Comparison of ENCODE assay signal across 17 cellular contexts in genomic region chr19:48454150-48454730, GRCh38. TPM values are rescaled to one million over a fixed set of nuclear protein-coding genes. Genes with fewer than 3 reads are reported as not detected.
DNase-seq lines count a peak whose midpoint lies in the region; ATAC-seq and TF ChIP-seq lines count a peak whose summit lies in the region.
"Had no signal": no experiment of that assay in that cellular context is flagged by ENCODE, and none has a peak within 500 bp of the region (broad histone marks: within the 10 kb centered on the region; RNA-seq: fewer than 3 reads in every experiment).

No MANE protein-coding gene starts in this region.

- no peaks in the 10 kb centered on the region for H3K4me1 ChIP-seq in Caco-2

- peak overlapping the region; percentile 32 for H3K27ac Mint-ChIP-seq in Caco-2 (ENCODE audit: unreplicated experiment)
- H3K27ac Mint-ChIP-seq: CD8-positive, alpha-beta T cell had no signal

- H3K4me3 ChIP-seq in Caco-2 (ENCODE audit: low read depth, low read length) = no peak overlapping the region
- H3K4me3 ChIP-seq: PC-9 had no signal

- no peaks in the 10 kb centered on the region for H3K4me1 Mint-ChIP-seq in Caco-2 (ENCODE audit: low read depth, unreplicated experiment)

- H3K36me3 ChIP-seq in Caco-2 (ENCODE audit: control insufficient read depth, insufficient read depth, low read length) = peaks cover 1% of the 10 kb centered on the region

- H3K27me3 Mint-ChIP-seq in Caco-2 (ENCODE audit: insufficient read depth, unreplicated experiment) = no peaks in the 10 kb centered on the region

- H3K9me3 Mint-ChIP-seq in Caco-2 (ENCODE audit: unreplicated experiment) = no peaks in the 10 kb centered on the region
- H3K9me3 Mint-ChIP-seq: CD8-positive, alpha-beta T cell had no signal

- intact Hi-C loops in Caco-2 (cut with micrococcal nuclease; ENCODE audit: unreplicated experiment) = no loop called here
- intact Hi-C loops in sciatic nerve (cut with DNase I) = no loop called here

- CTCF ChIA-PET in Caco-2 (lab: Charles Lee) (no interaction called here), RWPE1 (lab: Yijun Ruan, JAX) (interaction anchor here (0.7 kb wide), 1 partner anchor 106 kb away, joined by 5 read pairs; no protein-coding TSS in a partner anchor)

- TF ChIP-seq CTCF in Caco-2 (IDR thresholded peaks at IDR 0.05; ENCODE audit: insufficient read depth in 1 of 2, low read depth in 1 of 2, low read length in 1 of 2, severe bottlenecking in 1 of 2, unreplicated experiment in 1 of 2) (no peak), RWPE1 (conservative IDR thresholded peaks at IDR 0.05; ENCODE audit: low read depth) (no peak)

- peak; percentile 27 for ATAC-seq in sciatic nerve
- ATAC-seq: CD8-positive, alpha-beta T cell; Right ventricle myocardium inferior had no signal

- H3K9me3 ChIP-seq in Caco-2 = no peaks in the 10 kb centered on the region

- DNase-seq in Caco-2 (peak in 1 of 2 experiments; percentile 23), RWPE1 (ENCODE audit: low spot score) (no peak), iPS-NIHi11 (ENCODE audit: low spot score) (peak; percentile 23), sciatic nerve (ENCODE audit: low spot score) (no peak), NOMO-1 treated with DMSO at 0.1 percent for 48 hours (lab: John Stamatoyannopoulos, UW; ENCODE audit: unreplicated experiment) (no peak), DMS 273 (lab: John Stamatoyannopoulos, UW; ENCODE audit: unreplicated experiment) (no peak), RKO (ENCODE audit: low spot score) (no peak)
- DNase-seq: ACHN; CD8-positive, alpha-beta T cell; DMS 273 treated with DMSO at 0.1 percent for 48 hours; NCI-H1105 treated with DMSO at 0.1 percent for 48 hours; NCI-H187; NCI-H69; NK-92 treated with Interleukin-12 subunit alpha and Interleukin-12 subunit beta, amount 100 ng/mL, for 24 hours; PC-9 had no signal

- no peaks in the 10 kb centered on the region for H3K27me3 ChIP-seq in Caco-2 (replicated peaks; ENCODE audit: control insufficient read depth, insufficient read depth, low read length)

- POLR2A ChIA-PET in Caco-2 (lab: Charles Lee) = interaction anchor here (0.6 kb wide), 1 partner anchor 48 kb away, joined by 6 read pairs; no protein-coding TSS in a partner anchor
- POLR2A ChIA-PET in RWPE1 (lab: Yijun Ruan, JAX; ENCODE audit: low non-redundant PET) = no interaction called here

- H3K36me3 Mint-ChIP-seq in Caco-2 (ENCODE audit: insufficient read depth, unreplicated experiment) = peaks cover 89% of the 10 kb centered on the region

- no TSS peak for BruUV-seq in Caco-2 (replicated peaks; lab: Mats Ljungman, UMichigan)

- H3K27ac ChIP-seq in RWPE1 = peak overlapping the region; percentile 28
- H3K27ac ChIP-seq: KMS-11, PC-9 had no signal

- no peak overlapping the region for H3K4me3 Mint-ChIP-seq in Caco-2 (ENCODE audit: unreplicated experiment)
- H3K4me3 Mint-ChIP-seq: CD8-positive, alpha-beta T cell had no signal

RNA-seq across cellular contexts. Expression of gene KCNJ14, which starts 1.1 kb away (rescaled TPM):
- total RNA-seq in Caco-2 (2022) (3.6 and 3.9 TPM in 2 replicates), sciatic nerve (0.71 TPM)

RNA-seq across cellular contexts. Expression of gene GRWD1, which starts 8.5 kb away (rescaled TPM):
- 77.3 and 77.4 TPM in 2 replicates for total RNA-seq in Caco-2 (2022)
- total RNA-seq in sciatic nerve = 23.4 TPM

RNA-seq across cellular contexts. Expression of gene CYTH2, which starts 14.9 kb away (rescaled TPM):
- total RNA-seq in Caco-2 (2022) (74.6 and 81.3 TPM in 2 replicates), sciatic nerve (62.7 TPM)

RNA-seq across cellular contexts. Expression of gene LMTK3, which starts 57.4 kb away (rescaled TPM):
- total RNA-seq in Caco-2 (2022) (22.4 and 22.6 TPM in 2 replicates), sciatic nerve (0.76 TPM)
